ENCODE assay signal across 21 cellular contexts in the genomic region with DNA sequence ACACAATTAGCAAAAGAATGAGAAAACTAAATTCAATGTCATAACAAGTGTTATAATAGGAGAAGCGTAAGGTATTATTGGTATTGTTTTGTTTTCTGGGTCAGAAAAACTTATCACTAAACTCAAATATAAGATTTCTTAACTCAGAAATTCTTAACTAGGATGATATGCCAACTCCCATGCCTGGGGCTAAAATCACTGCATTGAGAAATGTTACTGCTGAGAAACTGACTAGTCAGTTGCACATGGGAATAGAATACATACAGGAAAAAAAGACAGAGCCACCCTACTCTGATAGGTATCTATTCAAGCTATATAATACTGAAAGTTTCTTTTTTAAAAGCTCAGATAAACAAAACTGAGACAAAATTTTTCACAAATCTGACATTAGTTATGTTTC. TPM values are rescaled to one million over a fixed set of nuclear protein-coding genes. Genes with fewer than 3 reads are reported as not detected.
DNase-seq lines count a peak whose midpoint lies in the region; ATAC-seq and TF ChIP-seq lines count a peak whose summit lies in the region.
"Had no signal": no experiment of that assay in that cellular context is flagged by ENCODE, and none has a peak within 500 bp of the region (broad histone marks: within the 10 kb centered on the region; RNA-seq: fewer than 3 reads in every experiment).

No MANE protein-coding gene starts in this region.

- H3K27me3 Mint-ChIP-seq in CD8-positive, alpha-beta T cell (ENCODE audit: low read depth): no peaks in the 10 kb centered on the region
- H3K27me3 Mint-ChIP-seq: activated naive CD8-positive, alpha-beta T cell treated with anti-CD3 and anti-CD28 coated beads, Interleukin-2, amount 50 U/mL, for 24 hours; CD8-positive, alpha-beta memory T cell; naive B cell had no signal

- no peak overlapping the region for H3K4me3 Mint-ChIP-seq in CD8-positive, alpha-beta T cell
- H3K4me3 Mint-ChIP-seq: activated naive CD8-positive, alpha-beta T cell treated with anti-CD3 and anti-CD28 coated beads, Interleukin-2, amount 50 U/mL, for 24 hours; CD8-positive, alpha-beta memory T cell; naive B cell had no signal

- ATAC-seq in CD8-positive, alpha-beta T cell: no peak
- ATAC-seq in left lobe of liver (peak; percentile 41), heart right ventricle (no peak)
- ATAC-seq: activated naive CD8-positive, alpha-beta T cell treated with anti-CD3 and anti-CD28 coated beads, Interleukin-2, amount 50 U/mL, for 24 hours; Right ventricle myocardium inferior had no signal

- peak overlapping the region; percentile 32 for H3K27ac Mint-ChIP-seq in CD8-positive, alpha-beta T cell
- H3K27ac Mint-ChIP-seq: activated naive CD8-positive, alpha-beta T cell treated with anti-CD3 and anti-CD28 coated beads, Interleukin-2, amount 50 U/mL, for 24 hours had no signal

- no peaks in the 10 kb centered on the region for H3K36me3 ChIP-seq in CD8-positive, alpha-beta T cell (ENCODE audit: insufficient read depth, low read length)
- peaks cover 0 to 88% (median 0%) of the 10 kb centered on the region in 9 donors for H3K36me3 ChIP-seq in heart right ventricle

- POLR2A ChIA-PET in CD8-positive, alpha-beta T cell (lab: Charles Lee): no interaction called here

- no peaks in the 10 kb centered on the region for H3K9me3 ChIP-seq in CD8-positive, alpha-beta T cell (ENCODE audit: low read length)
- no peaks in the 10 kb centered on the region for H3K9me3 ChIP-seq in heart right ventricle
- H3K9me3 ChIP-seq: right atrium auricular region, testis had no signal

- H3K27ac ChIP-seq in CD8-positive, alpha-beta T cell (ENCODE audit: low read depth, low read length): no peak overlapping the region
- H3K27ac ChIP-seq in heart right ventricle: no peak overlapping the region
- H3K27ac ChIP-seq: right atrium auricular region, testis had no signal

- CTCF ChIA-PET in CD8-positive, alpha-beta T cell (lab: Charles Lee): no interaction called here

- H3K4me1 ChIP-seq in CD8-positive, alpha-beta T cell (ENCODE audit: insufficient read depth, low read length): no peaks in the 10 kb centered on the region
- H3K4me1 ChIP-seq in heart right ventricle: no peaks in the 10 kb centered on the region
- H3K4me1 ChIP-seq: right atrium auricular region, testis had no signal

- no peak for TF ChIP-seq CTCF in CD8-positive, alpha-beta T cell (IDR thresholded peaks at IDR 0.05)
- TF ChIP-seq CTCF in cardiac fibroblast (IDR thresholded peaks at IDR 0.05; ENCODE audit: low read depth, low read length) (no peak), heart right ventricle (IDR thresholded peaks at IDR 0.05) (no peak)

- no peaks in the 10 kb centered on the region for H3K9me3 Mint-ChIP-seq in CD8-positive, alpha-beta T cell
- H3K9me3 Mint-ChIP-seq: activated naive CD8-positive, alpha-beta T cell treated with anti-CD3 and anti-CD28 coated beads, Interleukin-2, amount 50 U/mL, for 24 hours; CD8-positive, alpha-beta memory T cell; naive B cell had no signal

- peaks cover 43% of the 10 kb centered on the region for H3K36me3 Mint-ChIP-seq in CD8-positive, alpha-beta T cell

- H3K4me3 ChIP-seq in CD8-positive, alpha-beta T cell (ENCODE audit: low read depth, low read length): no peak overlapping the region
- H3K4me3 ChIP-seq in cardiac fibroblast (replicated peaks in 1 of 2; ENCODE audit: low read depth in 2 of 2, low read length in 2 of 2) (no peak overlapping the region), heart right ventricle (no peak overlapping the region)
- H3K4me3 ChIP-seq: right atrium auricular region, testis had no signal

- WGBS in heart right ventricle, 2 donors: 97 to 100% methylated on average over 1 of the region's 1 CpG

- no peaks in the 10 kb centered on the region for H3K4me1 Mint-ChIP-seq in CD8-positive, alpha-beta T cell (ENCODE audit: low read depth)
- H3K4me1 Mint-ChIP-seq: activated naive CD8-positive, alpha-beta T cell treated with anti-CD3 and anti-CD28 coated beads, Interleukin-2, amount 50 U/mL, for 24 hours; CD8-positive, alpha-beta memory T cell had no signal

- intact Hi-C loops in CD8-positive, alpha-beta T cell (cut with DNase I, micrococcal nuclease): no loop called here
- intact Hi-C loops in heart right ventricle (cut with DNase I): no loop called here

- DNase-seq in CD8-positive, alpha-beta T cell: no peak
- DNase-seq in M059J (ENCODE audit: low read depth) (peak; percentile 6), cardiac fibroblast (ENCODE audit: low read depth in 2 of 2) (peak; percentile 5 to 10), left lobe of liver (ENCODE audit: low spot score) (no peak), NCI-H1105 treated with DMSO at 0.1 percent for 48 hours (lab: John Stamatoyannopoulos, UW) (no peak), midbrain (lab: John Stamatoyannopoulos, UW) (no peak), GF-D8 (lab: John Stamatoyannopoulos, UW) (no peak), heart right ventricle (no peak)
- DNase-seq: activated CD4-positive, alpha-beta T cell treated with anti-CD3 and anti-CD28 coated beads for 48 hours; activated CD8-positive, alpha-beta memory T cell treated with anti-CD3 and anti-CD28 coated beads, Interleukin-2, amount 50 U/mL, for 4 hours; activated effector memory CD4-positive, alpha-beta T cell treated with Interleukin-2 at 50 U/mL for 16 hours; activated naive CD8-positive, alpha-beta T cell treated with anti-CD3 and anti-CD28 coated beads, Interleukin-2, amount 50 U/mL, for 24 hours; CD8-positive, alpha-beta memory T cell; DMS79; mesenchymal stem cell; naive B cell; NCI-H146; NCI-H2171; testis had no signal

- no peaks in the 10 kb centered on the region for H3K27me3 ChIP-seq in CD8-positive, alpha-beta T cell (ENCODE audit: insufficient read depth, low read length)
- H3K27me3 ChIP-seq in heart right ventricle: no peaks in the 10 kb centered on the region
- H3K27me3 ChIP-seq: right atrium auricular region, testis had no signal

RNA-seq across cellular contexts. Expression of a gene that starts 56.3 kb away (rescaled TPM):
- 10 to 100 TPM; 52.2 to 62.0 TPM for total RNA-seq in CD8-positive, alpha-beta T cell
- total RNA-seq in M059J (2014; rRNA removed; shearing (Covaris generic)): 15.6 and 19.5 TPM in 2 replicates
- total RNA-seq in left lobe of liver (11.8 TPM), heart right ventricle (10 to 100 TPM; 16.7 to 20.8 (median 18.8) TPM)
- 10 to 100 TPM in 1 of 2 donors, 1 to 10 TPM in 1; 6.4 to 13.8 TPM for polyA plus RNA-seq in heart right ventricle

RNA-seq across cellular contexts. Expression of a gene that starts 56.5 kb away (rescaled TPM):
- 1 to 10 TPM; 1.2 to 1.3 TPM for total RNA-seq in CD8-positive, alpha-beta T cell
- 16.7 and 20.2 TPM in 2 replicates for total RNA-seq in M059J (2014; rRNA removed; shearing (Covaris generic))
- total RNA-seq in left lobe of liver: 0.38 TPM
- under 1 TPM in 8 of 10 donors, not detected in 2; 0.08 to 0.90 (median 0.20) TPM for total RNA-seq in heart right ventricle
- polyA plus RNA-seq in heart right ventricle: under 1 TPM in 1 of 2 donors, not detected in 1; 0.28 TPM

Comparison
In these comparisons a context has a peak if more than half of its experiments do, and no peak if none do; other contexts are left out.
1. DNase-seq: peak in M059J (single experiment) and cardiac fibroblast (2 of 2); none in CD8-positive, alpha-beta T cell (0 of 7), left lobe of liver (single experiment), NCI-H1105 treated with DMSO at 0.1 percent for 48 hours (single experiment), midbrain (single experiment), GF-D8 (single experiment) and heart right ventricle (0 of 2).